In the genomic region with DNA sequence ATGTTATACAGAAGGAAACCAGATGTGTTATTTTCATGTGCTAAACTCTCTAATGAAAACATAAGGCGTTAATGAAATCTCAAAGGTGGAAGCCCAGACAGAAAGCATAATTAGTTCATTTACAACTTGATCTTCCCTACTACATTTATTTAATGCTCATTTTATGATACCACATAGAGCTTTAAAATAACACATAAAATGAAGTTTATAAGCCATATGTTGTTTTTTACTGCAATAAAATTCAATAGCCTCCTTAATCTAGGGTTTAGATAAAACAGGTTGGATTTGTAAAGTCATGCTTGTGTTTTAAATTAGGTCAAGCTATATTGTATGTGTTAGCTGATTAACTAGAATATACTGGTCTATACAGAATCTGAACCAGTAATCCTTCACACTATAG, we compare ENCODE assay signal across 9 cellular contexts.
"Had no signal": no experiment of that assay in that cellular context is flagged by ENCODE, and none has a peak within 500 bp of the region (broad histone marks: within the 10 kb centered on the region; RNA-seq: fewer than 3 reads in every experiment).

No MANE protein-coding gene starts in this region.

- ATAC-seq: GM23338, K562 had no signal

- DNase-seq: H9, HCEC 1CT, HFFc6, IMR-90 had no signal

- H3K4me3 ChIP-seq: GM23338, K562 had no signal

- FAIRE-seq: H1, H54, HTR-8/SVneo, K562 had no signal
